In genomic region chr11:130102457-130103249, GRCh38 we compare ENCODE assay signal across 15 cellular contexts. TPM values are rescaled to one million over a fixed set of nuclear protein-coding genes. Genes with fewer than 3 reads are reported as not detected.
DNase-seq lines count a peak whose midpoint lies in the region; ATAC-seq and TF ChIP-seq lines count a peak whose summit lies in the region.
"Had no signal": no experiment of that assay in that cellular context is flagged by ENCODE, and none has a peak within 500 bp of the region (broad histone marks: within the 10 kb centered on the region; RNA-seq: fewer than 3 reads in every experiment).

No MANE protein-coding gene starts in this region.

- peak; percentile 73 for ATAC-seq in esophagus mucosa
- ATAC-seq: activated T-cell treated with anti-CD3 and anti-CD28 coated beads, Interleukin-2, amount 50 U/mL, for 72 hours; stimulated activated memory B cell treated with anti-CD40 and anti-IgM and Interleukin-4, amounts not matched to agents 10 μg/mL and 1 μg/mL and 100 μg/mL, for 72 hours; T-cell had no signal

- H2BK12ac ChIP-seq in trophoblast cell (ENCODE audit: low read length): no peak overlapping the region

- H3K79me2 ChIP-seq in GM23248 (ENCODE audit: insufficient read depth) (peaks cover 80% of the 10 kb centered on the region), PC-9 (ENCODE audit: low read depth) (peaks cover 91% of the 10 kb centered on the region), trophoblast cell (ENCODE audit: control insufficient read depth, insufficient read depth, low read length, poor library complexity) (peaks cover 2% of the 10 kb centered on the region)

- no peak overlapping the region for H3K14ac ChIP-seq in trophoblast cell (ENCODE audit: low read length)

- no peak overlapping the region for H2AK5ac ChIP-seq in trophoblast cell (ENCODE audit: low read length)

- in situ Hi-C loops in GM23248 (cut with MboI): no loop called here

- CTCF ChIA-PET in PC-9 (lab: Charles Lee): no interaction called here

- H2AFZ ChIP-seq in GM23248 (no peak overlapping the region), PC-9 (no peak overlapping the region), trophoblast cell (ENCODE audit: insufficient read depth, low read length, poor library complexity) (peak overlapping the region; percentile 45)

- no peak overlapping the region for H2BK5ac ChIP-seq in trophoblast cell (ENCODE audit: low read depth, low read length, poor library complexity)

- H4K20me1 ChIP-seq in GM23248 (ENCODE audit: insufficient read depth) (peaks cover 67% of the 10 kb centered on the region), PC-9 (ENCODE audit: insufficient read depth) (peaks cover 24% of the 10 kb centered on the region)

- H3K23ac ChIP-seq in trophoblast cell (ENCODE audit: low read length): no peak overlapping the region

- H3K4me2 ChIP-seq in GM23248 (ENCODE audit: unreplicated experiment) (peak overlapping the region; percentile 25), PC-9 (no peak overlapping the region), trophoblast cell (ENCODE audit: low read length) (no peak overlapping the region)

- TF ChIP-seq CTCF in PC-9 (conservative IDR thresholded peaks at IDR 0.05) (no peak), WERI-Rb-1 (IDR thresholded peaks at IDR 0.05; ENCODE audit: low read depth, low read length) (no peak)

- H4K12ac ChIP-seq in trophoblast cell (ENCODE audit: low read depth, low read length): no peak overlapping the region

- peak; percentile 12 for DNase-seq in GM23248
- no peak for DNase-seq in PC-9
- no peak for DNase-seq in trophoblast cell
- no peak for DNase-seq in WERI-Rb-1
- DNase-seq in AG08396 (ENCODE audit: low spot score): no peak
- no peak for DNase-seq in CD1c-positive myeloid dendritic cell (ENCODE audit: extremely low spot score)
- DNase-seq in ureter (ENCODE audit: low spot score): no peak
- DNase-seq: activated CD4-positive, alpha-beta T cell treated with anti-CD3 and anti-CD28 coated beads for 1 hour; activated T-cell treated with anti-CD3 and anti-CD28 coated beads, Interleukin-2, amount 50 U/mL, for 72 hours; GF-D8; NCI-H187; posterior cingulate gyrus; T-cell had no signal

- peaks cover 22% of the 10 kb centered on the region for H3F3A ChIP-seq in GM23248 (ENCODE audit: insufficient read depth)
- H3F3A ChIP-seq in PC-9 (ENCODE audit: insufficient read depth, low read depth): peaks cover 13% of the 10 kb centered on the region; the same call in 1 of the 2 replicates

- no peak overlapping the region for H4K91ac ChIP-seq in trophoblast cell (ENCODE audit: low read depth, low read length)

- H4K8ac ChIP-seq in trophoblast cell (ENCODE audit: low read depth, low read length): no peak overlapping the region

- H3K9me3 ChIP-seq in GM23248 (ENCODE audit: low read depth): no peaks in the 10 kb centered on the region
- no peaks in the 10 kb centered on the region for H3K9me3 ChIP-seq in PC-9 (ENCODE audit: insufficient read depth, low read depth)
- H3K9me3 ChIP-seq in trophoblast cell (ENCODE audit: insufficient read depth, low read depth, low read length): no peaks in the 10 kb centered on the region
- H3K9me3 ChIP-seq in WERI-Rb-1 (ENCODE audit: severe bottlenecking): no peaks in the 10 kb centered on the region

- H3K18ac ChIP-seq in trophoblast cell (ENCODE audit: low read length): no peak overlapping the region

- H3K27ac ChIP-seq in GM23248 (no peak overlapping the region), PC-9 (peak overlapping the region; percentile 38; the same call in 1 of the 2 replicates), trophoblast cell (ENCODE audit: low read depth, low read length) (no peak overlapping the region), WERI-Rb-1 (no peak overlapping the region)

- H3K9ac ChIP-seq in GM23248: no peak overlapping the region
- no peak overlapping the region for H3K9ac ChIP-seq in trophoblast cell (ENCODE audit: low read length)

- no peaks in the 10 kb centered on the region for H3K79me1 ChIP-seq in trophoblast cell (ENCODE audit: low read length)

- POLR2A ChIA-PET in PC-9 (lab: Charles Lee; ENCODE audit: unreplicated experiment): no interaction called here

- H2BK120ac ChIP-seq in trophoblast cell (ENCODE audit: insufficient read depth, low read length, poor library complexity): no peak overlapping the region

- intact Hi-C loops in PC-9 (cut with micrococcal nuclease; ENCODE audit: unreplicated experiment): no loop called here

- H3K4me1 ChIP-seq in GM23248 (ENCODE audit: insufficient read depth) (peaks cover 19% of the 10 kb centered on the region), PC-9 (replicated peaks; ENCODE audit: insufficient read depth) (no peaks in the 10 kb centered on the region), trophoblast cell (ENCODE audit: control insufficient read depth in 1 of 2, insufficient read depth in 2 of 2, low read length in 2 of 2) (peaks cover 0 to 6% of the 10 kb centered on the region in 2 experiments)

- no peaks in the 10 kb centered on the region for H3K36me3 ChIP-seq in GM23248 (ENCODE audit: low read depth)
- peaks cover 8% of the 10 kb centered on the region; the same call in 1 of the 2 replicates for H3K36me3 ChIP-seq in PC-9 (ENCODE audit: low read depth)
- H3K36me3 ChIP-seq in trophoblast cell (ENCODE audit: control insufficient read depth in 1 of 2, insufficient read depth in 2 of 2, low read length in 2 of 2): no peaks in the 10 kb centered on the region
- no peaks in the 10 kb centered on the region for H3K36me3 ChIP-seq in WERI-Rb-1

- H3K4me3 ChIP-seq in GM23248 (no peak overlapping the region), PC-9 (no peak overlapping the region), trophoblast cell (ENCODE audit: low read depth, low read length) (no peak overlapping the region), WERI-Rb-1 (ENCODE audit: low read depth, low read length) (no peak overlapping the region)

- peaks cover 31% of the 10 kb centered on the region for H3K27me3 ChIP-seq in GM23248 (replicated peaks; ENCODE audit: insufficient read depth)
- no peaks in the 10 kb centered on the region for H3K27me3 ChIP-seq in PC-9 (ENCODE audit: insufficient read depth, low read depth)
- H3K27me3 ChIP-seq in trophoblast cell (ENCODE audit: insufficient read depth, low read length): no peaks in the 10 kb centered on the region
- no peaks in the 10 kb centered on the region for H3K27me3 ChIP-seq in WERI-Rb-1 (ENCODE audit: insufficient read depth, low read depth, severe bottlenecking)

- H3K9me2 ChIP-seq in GM23248 (ENCODE audit: insufficient read depth) (no peaks in the 10 kb centered on the region), PC-9 (ENCODE audit: insufficient read depth) (no peaks in the 10 kb centered on the region)

- 53 to 58% methylated on average over 2 of the region's 2 CpGs for WGBS in GM23248 (ENCODE audit: low coverage in 1 of 2, low lambda C conversion rate in 2 of 2, missing lambda C conversion rate in 2 of 2), 2 experiments
- WGBS in trophoblast cell (ENCODE audit: extremely low coverage, insufficient coverage, insufficient read length): no CpG with 5 or more reads among the region's 2 CpGs

- H3K4ac ChIP-seq in trophoblast cell (ENCODE audit: low read depth, low read length): no peak overlapping the region

- no TSS peak for BruUV-seq in PC-9 (replicated peaks; lab: Mats Ljungman, UMichigan)

RNA-seq across cellular contexts. Expression of gene APLP2, which starts 33.0 kb away (rescaled TPM):
- 390 and 457 TPM in 2 replicates for total RNA-seq in GM23248 (2014; rRNA removed; shearing (Covaris generic))
- 366 and 377 TPM in 2 replicates for polyA plus RNA-seq in GM23248 (2016; fragmentation: Nextera tagmentation; extraction: Ambion mirVana)
- total RNA-seq in PC-9 (2021): 306 and 350 TPM in 2 replicates
- 124 TPM for total RNA-seq in esophagus mucosa
- polyA plus RNA-seq in trophoblast cell (2013): 357 and 374 TPM in 2 replicates
- total RNA-seq in ureter: 318 TPM

RNA-seq across cellular contexts. Expression of gene ST14, which starts 56.9 kb away (rescaled TPM):
- total RNA-seq in GM23248 (2014; rRNA removed; shearing (Covaris generic)): not detected in 2 replicates
- polyA plus RNA-seq in GM23248 (2016; fragmentation: Nextera tagmentation; extraction: Ambion mirVana): not detected in 2 replicates
- total RNA-seq in PC-9 (2021) (139 and 141 TPM in 2 replicates), esophagus mucosa (121 TPM), ureter (103 TPM)
- 8.4 and 11.2 TPM in 2 replicates for polyA plus RNA-seq in trophoblast cell (2013)
- total RNA-seq: activated T-cell treated with anti-CD3 and anti-CD28 coated beads, Interleukin-2, amount 50 U/mL, for 72 hours had no signal

Comparison
In these comparisons a context has a peak if more than half of its experiments do, and no peak if none do; other contexts are left out.
1. RNA of gene ST14, which starts 56.9 kb away (total RNA-seq): 139 to 141 TPM in PC-9, 121 TPM in esophagus mucosa (single experiment) and 103 TPM in ureter (single experiment); not detected in GM23248; every median in the first group is over 100 times any median in the second.